ENCODE assay signal across 1 cellular context in the genomic region with DNA sequence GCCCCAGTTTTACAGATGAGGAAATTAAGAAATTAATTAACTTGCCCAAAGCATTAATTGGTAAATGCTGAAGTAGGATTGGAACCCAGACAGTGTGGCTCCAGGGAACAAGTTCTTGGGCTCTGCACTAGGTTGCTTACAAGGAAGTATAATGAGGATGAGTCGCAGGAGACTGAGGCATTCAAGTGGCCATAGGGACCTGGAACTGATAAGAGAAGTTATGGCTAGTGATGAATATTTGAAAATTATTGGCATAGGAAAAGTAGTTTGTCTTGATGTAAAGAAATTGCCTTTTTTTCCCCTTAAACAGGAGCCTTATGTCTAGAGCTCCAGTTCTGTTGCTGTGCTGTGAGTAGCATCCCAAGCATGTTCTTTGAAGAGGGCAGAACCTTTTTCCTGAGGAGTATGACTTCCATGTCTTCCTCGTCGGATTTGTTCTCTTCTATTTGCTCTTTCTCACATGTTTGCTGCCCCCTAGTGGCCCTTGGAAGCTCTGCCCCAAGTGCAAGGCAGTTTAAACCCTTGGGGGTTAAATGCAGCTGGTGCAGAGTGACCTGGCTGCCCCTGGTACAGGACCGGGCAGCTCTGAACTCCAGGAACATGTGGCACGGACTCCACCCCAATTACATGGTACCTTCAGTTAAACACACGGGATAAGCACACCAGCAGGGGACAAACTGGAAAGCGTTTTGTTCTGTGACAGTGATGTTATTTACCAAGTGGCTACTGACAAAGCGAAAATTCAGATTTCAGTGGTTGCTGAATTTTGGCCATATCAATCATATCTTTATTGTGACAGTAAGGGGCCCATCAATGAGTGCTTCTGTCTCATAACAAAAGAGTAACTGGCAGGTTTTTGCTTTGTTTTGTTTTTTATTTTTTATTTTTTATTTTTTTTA.
TF ChIP-seq lines count a peak whose summit lies in the region.

No MANE protein-coding gene starts in this region.

TF ChIP-seq in H1, 55 proteins besides CTCF, POLR2A, EP300 and RAD21 (continued from another document):
- no peak for TF ChIP-seq BCL11A (IDR thresholded peaks at IDR 0.05; ENCODE audit: low read depth in 2 of 2, low read length in 2 of 2)
- TF ChIP-seq TBP (IDR thresholded peaks at IDR 0.05; ENCODE audit: low read depth, low read length) = 0 out of 2 replicates have a peak, but pooled peaks have one; percentile 18
- 0 out of 2 replicates have a peak, but pooled peaks have one; percentile 18 for TF ChIP-seq CREB1 (IDR thresholded peaks at IDR 0.05)
- peak; percentile 69; the same call in 1 of the 2 replicates for TF ChIP-seq YY1 (IDR thresholded peaks at IDR 0.05; ENCODE audit: low read depth, low read length)
TF ChIP-seq in H1: peak in this region for 5.
